20 cellular contexts compared by ENCODE assay signal in the genomic region with DNA sequence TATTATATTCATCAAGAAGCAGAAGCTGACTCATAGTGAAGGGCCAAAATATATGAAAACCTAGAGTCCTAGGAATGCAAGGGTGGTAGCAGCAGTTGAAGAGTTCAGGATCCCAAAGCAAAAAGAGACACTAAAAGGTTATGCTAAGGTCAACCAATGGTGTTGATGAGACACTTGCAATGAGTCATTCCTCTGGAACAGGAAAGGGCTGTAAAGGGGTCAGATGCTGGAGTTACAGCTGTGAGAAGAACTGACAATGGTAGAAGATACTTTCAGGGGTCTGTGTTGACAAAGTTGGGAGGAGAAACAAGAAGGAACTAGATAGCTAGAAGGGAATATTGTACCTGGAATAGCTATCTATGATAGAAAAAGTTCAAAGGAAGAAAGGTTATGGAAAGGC. TPM values are rescaled to one million over a fixed set of nuclear protein-coding genes. Genes with fewer than 3 reads are reported as not detected.
DNase-seq lines count a peak whose midpoint lies in the region; ATAC-seq, FAIRE-seq and TF ChIP-seq lines count a peak whose summit lies in the region.
"Had no signal": no experiment of that assay in that cellular context is flagged by ENCODE, and none has a peak within 500 bp of the region (broad histone marks: within the 10 kb centered on the region; RNA-seq: fewer than 3 reads in every experiment).

No MANE protein-coding gene starts in this region.

- TF ChIP-seq EP300 in K562 (IDR thresholded peaks at IDR 0.05; ENCODE audit: low read length) = no peak

- no peaks in the 10 kb centered on the region for H4K20me1 ChIP-seq in K562 (replicated peaks; ENCODE audit: control insufficient read depth, insufficient read depth, low read length)
- H4K20me1 ChIP-seq: BLaER1 had no signal

- no peak overlapping the region for H3K4me2 ChIP-seq in K562 (ENCODE audit: insufficient read depth, low read length)
- H3K4me2 ChIP-seq: BLaER1, KMS-11 had no signal

- CTCF ChIA-PET in K562 (lab: Yijun Ruan, JAX; ENCODE audit: low intra/inter-chr PET ratio) = no interaction called here

- no peak overlapping the region for H2AFZ ChIP-seq in K562 (ENCODE audit: low read depth, low read length)

- POLR2A ChIA-PET in K562 (lab: Yijun Ruan, JAX) = no interaction called here

- FAIRE-seq in HTR-8/SVneo (lab: Jason Lieb, UNC) (no peak), K562 (lab: Jason Lieb, UNC) (peak; percentile 74)

- no peak for TF ChIP-seq RAD21 in K562 (CRISPR knock-in tag; conservative IDR thresholded peaks at IDR 0.05 in 1 of 2, IDR thresholded peaks at IDR 0.05 in 1 of 2)

- H3K4me1 ChIP-seq in K562 (replicated peaks in 1 of 2; ENCODE audit: control insufficient read depth in 2 of 2, insufficient read depth in 2 of 2, low read length in 2 of 2) (no peaks in the 10 kb centered on the region; a peak in 1 of 5 replicates), heart right ventricle (no peaks in the 10 kb centered on the region)
- H3K4me1 ChIP-seq: BLaER1, prostate gland, transverse colon had no signal

- no peak for TF ChIP-seq POLR2A in K562 (conservative IDR thresholded peaks at IDR 0.05)

- H3K79me2 ChIP-seq in K562 (ENCODE audit: control insufficient read depth, insufficient read depth, low read length) = no peaks in the 10 kb centered on the region

- H3K9me3 ChIP-seq in K562 (replicated peaks; ENCODE audit: control insufficient read depth, insufficient read depth, low read depth, low read length) = no peaks in the 10 kb centered on the region
- H3K9me3 ChIP-seq in heart right ventricle = peaks cover 0 to 13% (median 0%) of the 10 kb centered on the region in 11 donors
- H3K9me3 ChIP-seq: BLaER1, prostate gland, transverse colon had no signal

- peak overlapping the region; percentile 41; the same call in 1 of the 3 replicates for H3K27ac ChIP-seq in K562 (ENCODE audit: extremely low read depth, low read depth, low read length)
- H3K27ac ChIP-seq in heart right ventricle = no peak overlapping the region
- H3K27ac ChIP-seq: BLaER1, KMS-11, prostate gland, transverse colon had no signal

- peaks cover 27% of the 10 kb centered on the region for H3K36me3 ChIP-seq in K562 (ENCODE audit: control insufficient read depth, insufficient read depth, low read length)
- H3K36me3 ChIP-seq in heart right ventricle = peaks cover 0 to 6% (median 0%) of the 10 kb centered on the region in 9 donors
- H3K36me3 ChIP-seq: prostate gland, transverse colon had no signal

- in situ Hi-C loops in K562 (cut with MboI) = no loop called here

- no peak overlapping the region for H3K4me3 ChIP-seq in K562
- no peak overlapping the region for H3K4me3 ChIP-seq in heart right ventricle
- H3K4me3 ChIP-seq: BLaER1, prostate gland, transverse colon had no signal

- H3K27me3 ChIP-seq in K562 (ENCODE audit: control insufficient read depth in 2 of 2, insufficient read depth in 2 of 2, low read length in 2 of 2) (no peaks in the 10 kb centered on the region), heart right ventricle (no peaks in the 10 kb centered on the region)
- H3K27me3 ChIP-seq: BLaER1, transverse colon had no signal

- ATAC-seq in K562 (peak; percentile 85), GM21717 (IDR thresholded peaks at IDR 0.05; ENCODE audit: unreplicated experiment) (no peak), HG02763 (IDR thresholded peaks at IDR 0.05; ENCODE audit: unreplicated experiment) (no peak), heart right ventricle (no peak)
- ATAC-seq: Right ventricle myocardium inferior had no signal

- BruUV-seq in K562 (replicated peaks; lab: Mats Ljungman, UMichigan) = no TSS peak

- DNase-seq in COLO829 (ENCODE audit: low spot score) (peak; percentile 63), HTR-8/SVneo (ENCODE audit: insufficient read length, low spot score) (peak; percentile 4), K562 (ENCODE audit: extremely low read depth in 1 of 4, low spot score in 3 of 4) (peak; percentile 18 to 71 (median 48)), kidney tubule cell (ENCODE audit: low spot score) (peak; percentile 40), heart right ventricle (no peak), H4 (ENCODE audit: low spot score) (no peak)
- DNase-seq: activated CD4-positive, alpha-beta T cell treated with anti-CD3 and anti-CD28 coated beads, Interleukin-2, amount 50 U/mL, for 48 hours; DND-41; islet precursor cell; NCI-H1930; NCI-H774; stimulated activated CD8-positive, alpha-beta memory T cell treated with anti-CD3 and anti-CD28 coated beads, Interleukin-4, amount 100 ng/mL, for 48 hours; T1000; transverse colon had no signal

- TF ChIP-seq CTCF in K562 (IDR thresholded peaks at IDR 0.05 in 2 of 3, conservative IDR thresholded peaks at IDR 0.05 in 1 of 3; ENCODE audit: insufficient read depth in 2 of 3, low read depth in 1 of 3, low read length in 3 of 3) (no peak), heart right ventricle (IDR thresholded peaks at IDR 0.05) (no peak)

- no peaks in the 10 kb centered on the region for H3K9me1 ChIP-seq in K562 (ENCODE audit: control insufficient read depth, insufficient read depth, low read length)

- intact Hi-C loops in K562 (cut with micrococcal nuclease) = no loop called here
- intact Hi-C loops in heart right ventricle (cut with DNase I) = no loop called here

- H3K9ac ChIP-seq in K562 (ENCODE audit: insufficient read depth in 1 of 2, low read depth in 2 of 2, low read length in 2 of 2) = no peak overlapping the region
- H3K9ac ChIP-seq: BLaER1, KMS-11 had no signal

TF ChIP-seq in K562, 482 proteins besides CTCF, POLR2A, EP300 and RAD21 (continues in another document):
- TF ChIP-seq CREBBP (IDR thresholded peaks at IDR 0.05; ENCODE audit: low read depth, low read length) (no peak), IFI16 (CRISPR knock-in tag; IDR thresholded peaks at IDR 0.05) (no peak), ZNF431 (CRISPR knock-in tag; IDR thresholded peaks at IDR 0.05) (no peak), SIN3B (IDR thresholded peaks at IDR 0.05; ENCODE audit: low read depth) (no peak), NR2C2 (CRISPR knock-in tag; IDR thresholded peaks at IDR 0.05) (no peak), NR2C2 (tag; IDR thresholded peaks at IDR 0.05) (peak; percentile 78), TAF9B (IDR thresholded peaks at IDR 0.05; ENCODE audit: partially characterized antibody) (peak; percentile 38)
- TF ChIP-seq, protein P1, sequence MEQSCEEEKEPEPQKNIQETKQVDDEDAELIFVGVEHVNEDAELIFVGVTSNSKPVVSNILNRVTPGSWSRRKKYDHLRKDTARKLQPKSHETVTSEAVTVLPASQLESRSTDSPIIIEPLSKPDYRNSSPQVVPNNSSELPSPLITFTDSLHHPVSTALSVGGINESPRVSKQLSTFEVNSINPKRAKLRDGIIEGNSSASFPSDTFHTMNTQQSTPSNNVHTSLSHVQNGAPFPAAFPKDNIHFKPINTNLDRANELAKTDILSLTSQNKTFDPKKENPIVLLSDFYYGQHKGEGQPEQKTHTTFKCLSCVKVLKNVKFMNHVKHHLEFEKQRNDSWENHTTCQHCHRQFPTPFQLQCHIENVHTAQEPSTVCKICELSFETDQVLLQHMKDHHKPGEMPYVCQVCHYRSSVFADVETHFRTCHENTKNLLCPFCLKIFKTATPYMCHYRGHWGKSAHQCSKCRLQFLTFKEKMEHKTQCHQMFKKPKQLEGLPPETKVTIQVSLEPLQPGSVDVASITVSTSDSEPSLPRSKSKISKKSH (CRISPR knock-in tag; IDR thresholded peaks at IDR 0.05) = no peak

RNA-seq across cellular contexts. Expression of gene ZGRF1, which starts 47.5 kb away (rescaled TPM):
- 18.3 and 122 TPM in 2 replicates for total RNA-seq in K562 (2011; cell fraction: chromatin; rRNA removed; ENCODE audit: low replicate concordance)
- 9.8 and 16.1 TPM in 2 replicates for total RNA-seq in K562 (2011; cell fraction: nucleolus; rRNA removed)
- total RNA-seq in K562 (2011; cell fraction: nucleoplasm; rRNA removed) = 29.2 and 32.8 TPM in 2 replicates
- 13.3 and 13.5 TPM in 2 replicates for total RNA-seq in K562 (2014; rRNA removed)
- 35.2 and 41.3 TPM in 2 replicates for total RNA-seq in K562 (2014; rRNA removed; fragmentation: Illumina TruSeq; extraction: Trizol)
- 23.6 and 27.2 TPM in 2 replicates for total RNA-seq in K562 (2015; rRNA removed; fragmentation: Illumina TruSeq; extraction: Trizol)
- 22.0 and 22.7 TPM in 2 replicates for total RNA-seq in K562 (2021)
- polyA plus RNA-seq in K562 (2011; rRNA removed) = 31.2 and 32.4 TPM in 2 replicates
- polyA plus RNA-seq in K562 (2011; cell fraction: cytosol; rRNA removed) = 2.8 and 7.4 TPM in 2 replicates
- polyA plus RNA-seq in K562 (2011; cell fraction: nucleus; rRNA removed) = 36.2 and 59.0 TPM in 2 replicates
- 9.6 and 10.3 TPM in 2 replicates for polyA plus RNA-seq in K562 (2012)
- 15.2 and 19.9 TPM in 2 replicates for polyA plus RNA-seq in K562 (2014; fragmentation: Illumina TruSeq; extraction: Trizol)
- 10 to 100 TPM in 1 of 2 experiments, 1 to 10 TPM in 1; 8.8 to 12.2 TPM for polyA plus RNA-seq in K562 (2014; fragmentation: Nextera tagmentation; extraction: Ambion mirVana)
- polyA plus RNA-seq in K562 (2014; rRNA removed) = 19.1 and 24.9 TPM in 2 replicates
- polyA minus RNA-seq in K562 (2011; rRNA and poly(A)+ RNA removed) = 32.6 and 46.7 TPM in 2 replicates
- 9.1 and 10.7 TPM in 2 replicates for polyA minus RNA-seq in K562 (2011; cell fraction: cytosol; rRNA and poly(A)+ RNA removed)
- polyA minus RNA-seq in K562 (2011; cell fraction: nucleus; rRNA and poly(A)+ RNA removed) = 29.9 and 72.0 TPM in 2 replicates
- 1 to 10 TPM in 9 of 10 donors, under 1 TPM in 1; 0.81 to 3.2 (median 2.1) TPM for total RNA-seq in heart right ventricle
- polyA plus RNA-seq in heart right ventricle = 1 to 10 TPM in 1 of 2 donors, under 1 TPM in 1; 0.77 to 5.3 TPM
- total RNA-seq in H4 (2014; rRNA removed; shearing (Covaris generic)) = 7.1 and 10.4 TPM in 2 replicates

RNA-seq across cellular contexts. Expression of gene LARP7, which starts 47.7 kb away (rescaled TPM):
- total RNA-seq in K562 (2011; cell fraction: chromatin; rRNA removed; ENCODE audit: low replicate concordance) = 10.7 and 56.0 TPM in 2 replicates
- 4.3 and 6.8 TPM in 2 replicates for total RNA-seq in K562 (2011; cell fraction: nucleolus; rRNA removed)
- total RNA-seq in K562 (2011; cell fraction: nucleoplasm; rRNA removed) = 17.9 and 28.6 TPM in 2 replicates
- total RNA-seq in K562 (2014; rRNA removed) (52.7 and 55.8 TPM in 2 replicates), K562 (2014; rRNA removed; fragmentation: Illumina TruSeq; extraction: Trizol) (64.9 and 81.8 TPM in 2 replicates), K562 (2015; rRNA removed; fragmentation: Illumina TruSeq; extraction: Trizol) (66.6 and 73.0 TPM in 2 replicates), K562 (2021) (30.1 and 32.4 TPM in 2 replicates), heart right ventricle (10 to 100 TPM; 46.4 to 58.3 (median 49.9) TPM)
- polyA plus RNA-seq in K562 (2011; rRNA removed) (23.7 and 30.5 TPM in 2 replicates), K562 (2014; fragmentation: Illumina TruSeq; extraction: Trizol) (61.9 and 76.9 TPM in 2 replicates), K562 (2014; fragmentation: Nextera tagmentation; extraction: Ambion mirVana) (10 to 100 TPM; 55.5 to 56.0 TPM), K562 (2014; rRNA removed) (42.8 and 64.4 TPM in 2 replicates), heart right ventricle (10 to 100 TPM; 39.1 to 80.3 TPM)
- polyA plus RNA-seq in K562 (2011; cell fraction: cytosol; rRNA removed) = 1.2 and 4.7 TPM in 2 replicates
- 6.2 and 12.8 TPM in 2 replicates for polyA plus RNA-seq in K562 (2011; cell fraction: nucleus; rRNA removed)
- 33.5 and 34.6 TPM in 2 replicates for polyA plus RNA-seq in K562 (2012)
- polyA minus RNA-seq in K562 (2011; rRNA and poly(A)+ RNA removed) = 16.7 and 20.6 TPM in 2 replicates
- polyA minus RNA-seq in K562 (2011; cell fraction: cytosol; rRNA and poly(A)+ RNA removed) = 10.3 and 14.1 TPM in 2 replicates
- polyA minus RNA-seq in K562 (2011; cell fraction: nucleus; rRNA and poly(A)+ RNA removed) = 10.5 and 17.3 TPM in 2 replicates
- 22.9 and 24.1 TPM in 2 replicates for total RNA-seq in H4 (2014; rRNA removed; shearing (Covaris generic))

Comparison
In these comparisons a context has a peak if more than half of its experiments do, and no peak if none do; other contexts are left out.
1. DNase-seq: peak in COLO829 (single experiment), HTR-8/SVneo (single experiment), K562 (4 of 4) and kidney tubule cell (single experiment); none in heart right ventricle (0 of 2) and H4 (single experiment).